In the genomic region with DNA sequence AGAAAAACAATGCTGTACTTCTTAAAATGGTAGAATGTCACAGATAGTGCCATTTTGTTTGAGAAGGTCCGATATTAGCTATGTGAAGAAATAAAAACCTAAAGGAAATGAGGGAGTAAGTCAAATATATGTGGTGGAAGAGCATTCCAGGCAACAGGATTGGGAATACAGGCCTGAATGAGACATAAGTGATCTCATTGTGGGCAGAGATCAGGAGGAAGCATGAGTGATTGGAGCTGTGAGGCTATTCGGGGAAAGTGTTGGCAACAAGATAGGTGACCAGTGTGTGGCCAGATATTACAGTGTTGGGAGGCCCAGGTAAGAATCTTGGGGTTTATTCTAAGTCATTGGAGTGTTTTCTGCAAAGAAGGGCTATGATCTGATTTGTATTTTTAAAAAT, we compare ENCODE assay signal across 26 cellular contexts. TPM values are rescaled to one million over a fixed set of nuclear protein-coding genes. Genes with fewer than 3 reads are reported as not detected.
A peak's percentile ranks its signal among the peaks of the same experiment; 100 is the strongest.
DNase-seq lines count a peak whose midpoint lies in the region; TF ChIP-seq lines count a peak whose summit lies in the region.
"Had no signal": no experiment of that assay in that cellular context is flagged by ENCODE, and none has a peak within 500 bp of the region (broad histone marks: within the 10 kb centered on the region; RNA-seq: fewer than 3 reads in every experiment).

No MANE protein-coding gene starts in this region.

- H4K20me1 ChIP-seq in GM23248 (ENCODE audit: insufficient read depth), result no peaks in the 10 kb centered on the region
- no peaks in the 10 kb centered on the region for H4K20me1 ChIP-seq in smooth muscle cell (ENCODE audit: low read depth)

- H3K9me2 ChIP-seq in GM23248 (ENCODE audit: insufficient read depth), result no peaks in the 10 kb centered on the region

- intact Hi-C loops in A673 (cut with micrococcal nuclease; ENCODE audit: unreplicated experiment), result no loop called here

- CTCF ChIA-PET in A673 (lab: Charles Lee), result no interaction called here

- in situ Hi-C loops in GM23248 (cut with MboI) (no loop called here), SK-MEL-5 (cut with HindIII; ENCODE audit: low pct_unique_long_range_greater_than_20kb, low sequenced_read_pairs) (no loop called here)

- H3F3A ChIP-seq in GM23248 (ENCODE audit: insufficient read depth) (no peaks in the 10 kb centered on the region), smooth muscle cell (ENCODE audit: low read depth) (no peaks in the 10 kb centered on the region)

- BruUV-seq in A673 (replicated peaks; lab: Mats Ljungman, UMichigan), result no TSS peak

- H3K9ac ChIP-seq in GM23248, result no peak overlapping the region
- H3K9ac ChIP-seq in smooth muscle cell (ENCODE audit: low read depth), result no peak overlapping the region

- no peaks in the 10 kb centered on the region for H3K4me1 ChIP-seq in GM23248 (ENCODE audit: insufficient read depth)
- H3K4me1 ChIP-seq in A673 (ENCODE audit: insufficient read depth, low read length, poor library complexity, severe bottlenecking), result no peaks in the 10 kb centered on the region
- H3K4me1 ChIP-seq in smooth muscle cell (ENCODE audit: low read depth), result peaks cover 5% of the 10 kb centered on the region
- H3K4me1 ChIP-seq: esophagus squamous epithelium, SJCRH30 had no signal

- H3K4me3 ChIP-seq in GM23248, result no peak overlapping the region
- no peak overlapping the region for H3K4me3 ChIP-seq in A673 (ENCODE audit: low read depth, low read length, poor library complexity, severe bottlenecking)
- no peak overlapping the region for H3K4me3 ChIP-seq in smooth muscle cell
- H3K4me3 ChIP-seq: cardiac muscle cell, coronary artery, esophagus squamous epithelium, SJCRH30 had no signal

- H3K27me3 ChIP-seq in GM23248 (replicated peaks; ENCODE audit: insufficient read depth) (no peaks in the 10 kb centered on the region), A673 (replicated peaks; ENCODE audit: insufficient read depth, low read depth, low read length, poor library complexity) (no peaks in the 10 kb centered on the region), smooth muscle cell (ENCODE audit: low read depth) (no peaks in the 10 kb centered on the region)
- H3K27me3 ChIP-seq: cardiac muscle cell, esophagus squamous epithelium, SJCRH30 had no signal

- H3K4me2 ChIP-seq in GM23248 (ENCODE audit: unreplicated experiment), result no peak overlapping the region
- no peak overlapping the region for H3K4me2 ChIP-seq in smooth muscle cell

- POLR2A ChIA-PET in A673 (lab: Charles Lee; ENCODE audit: low non-redundant PET), result no interaction called here

- H3K9me3 ChIP-seq in GM23248 (ENCODE audit: low read depth) (no peaks in the 10 kb centered on the region), A673 (ENCODE audit: low read depth, low read length, poor library complexity, severe bottlenecking) (no peaks in the 10 kb centered on the region), smooth muscle cell (replicated peaks; ENCODE audit: low read depth) (no peaks in the 10 kb centered on the region)
- H3K9me3 ChIP-seq: SJCRH30 had no signal

- no peaks in the 10 kb centered on the region for H3K36me3 ChIP-seq in GM23248 (ENCODE audit: low read depth)
- H3K36me3 ChIP-seq in A673 (ENCODE audit: insufficient read depth, low read length, poor library complexity, severe bottlenecking), result no peaks in the 10 kb centered on the region
- H3K36me3 ChIP-seq in smooth muscle cell (ENCODE audit: low read depth), result no peaks in the 10 kb centered on the region
- H3K36me3 ChIP-seq: cardiac muscle cell, esophagus squamous epithelium, SJCRH30 had no signal

- no peak for TF ChIP-seq CTCF in A673 (conservative IDR thresholded peaks at IDR 0.05; ENCODE audit: low read depth, low read length)
- no peak for TF ChIP-seq CTCF in smooth muscle cell (IDR thresholded peaks at IDR 0.05; ENCODE audit: borderline replicate concordance, insufficient read depth, poor library complexity, severe bottlenecking)

- H3K79me2 ChIP-seq in GM23248 (ENCODE audit: insufficient read depth) (no peaks in the 10 kb centered on the region), smooth muscle cell (ENCODE audit: low read depth) (no peaks in the 10 kb centered on the region)

- no peak overlapping the region for H3K27ac ChIP-seq in GM23248
- H3K27ac ChIP-seq in A673 (ENCODE audit: low read depth, low read length, poor library complexity, severe bottlenecking), result no peak overlapping the region
- no peak overlapping the region for H3K27ac ChIP-seq in smooth muscle cell (ENCODE audit: low read depth)
- H3K27ac ChIP-seq: C4-2B, cardiac muscle cell, coronary artery, esophagus squamous epithelium, SJCRH30 had no signal

- H2AFZ ChIP-seq in GM23248 (no peak overlapping the region), smooth muscle cell (ENCODE audit: low read depth) (no peak overlapping the region)

- WGBS in GM23248 (ENCODE audit: low coverage in 1 of 2, low lambda C conversion rate in 2 of 2, missing lambda C conversion rate in 2 of 2), 2 experiments, result 38 to 48% methylated on average over 2 of the region's 2 CpGs
- 44% methylated on average over 2 of the region's 2 CpGs for WGBS in smooth muscle cell (ENCODE audit: low lambda C conversion rate)

- DNase-seq in GM23248 (peak; percentile 2), SK-MEL-5 (ENCODE audit: low read depth, low spot score) (peak; percentile 35), fibroblast of peridontal ligament (ENCODE audit: extremely low read depth) (peak; percentile 19), renal cortical epithelial cell (ENCODE audit: low read depth) (peak; percentile 9), A673 (ENCODE audit: low spot score) (no peak), SIG-M5 (lab: John Stamatoyannopoulos, UW) (no peak), smooth muscle cell (lab: John Stamatoyannopoulos, UW; ENCODE audit: unreplicated experiment) (no peak)
- no peak for DNase-seq in effector CD4-positive, alpha-beta T cell
- DNase-seq: activated CD4-positive, alpha-beta memory T cell treated with anti-CD3 and anti-CD28 coated beads for 36 hours; activated CD8-positive, alpha-beta memory T cell treated with anti-CD3 and anti-CD28 coated beads, Interleukin-2, amount 50 U/mL, for 4 hours; activated naive CD4-positive, alpha-beta T cell treated with anti-CD3 and anti-CD28 coated beads for 36 hours; esophagus squamous epithelium; Karpas-422; NCI-H510A; right cardiac atrium; SJCRH30; stimulated activated CD4-positive, alpha-beta T cell treated with anti-CD3 and anti-CD28 coated beads, Interleukin-12 subunit alpha, Interleukin-12 subunit beta, amount 100 ng/mL, for 4 hours; stimulated activated CD4-positive, alpha-beta T cell treated with anti-CD3 and anti-CD28 coated beads, Interleukin-4, amount 100 ng/mL, for 1 hour; T-cell; trophoblast cell had no signal

RNA-seq across cellular contexts. Expression of a gene that starts 41.3 kb away (rescaled TPM):
- not detected in 2 replicates for total RNA-seq in GM23248 (2014; rRNA removed; shearing (Covaris generic))
- polyA plus RNA-seq in GM23248 (2016; fragmentation: Nextera tagmentation; extraction: Ambion mirVana) (not detected in 2 replicates), smooth muscle cell (0.18 and 0.50 TPM in 2 replicates)
- total RNA-seq in SK-MEL-5 (2014; rRNA removed; shearing (Covaris generic)), result 1.0 and 2.7 TPM in 2 replicates
- 1.2 and 1.3 TPM in 2 replicates for polyA plus RNA-seq in SK-MEL-5 (2015; cell fraction: cytosol; rRNA removed)
- 0.19 and 0.30 TPM in 2 replicates for polyA plus RNA-seq in SK-MEL-5 (2015; cell fraction: nucleus; rRNA removed)
- total RNA-seq in renal cortical epithelial cell (0.05 and 0.35 TPM in 2 replicates), A673 (2021) (0.26 TPM in 1 of 2 replicates, not detected in the other), smooth muscle cell (0.27 and 0.90 TPM in 2 replicates)
- total RNA-seq: activated CD4-positive, alpha-beta memory T cell treated with anti-CD3 and anti-CD28 coated beads for 36 hours; activated naive CD4-positive, alpha-beta T cell treated with anti-CD3 and anti-CD28 coated beads for 36 hours; activated T-helper 1 cell treated with anti-CD3 and anti-CD28 coated beads, Interleukin-12 subunit alpha, Interleukin-12 subunit beta, Interleukin-2, Interleukin-4 antibody, amounts not matched to agents 30 ng/mL and 10 ng/mL and 1 ng/mL, durations not matched to agents 14 hours and 24 hours and 36 hours; cardiac muscle cell; natural killer cell treated with Interleukin-12 subunit alpha and Interleukin-12 subunit beta and Interleukin-15 and Interleukin-18, amount 100 ng/mL, for 72 hours; T-cell had no signal
- polyA plus RNA-seq: keratinocyte had no signal

Comparison
In these comparisons a context has a peak if more than half of its experiments do, and no peak if none do; other contexts are left out.
1. DNase-seq: peak in GM23248 (single experiment), SK-MEL-5 (single experiment), fibroblast of peridontal ligament (single experiment) and renal cortical epithelial cell (single experiment); none in A673 (single experiment), SIG-M5 (single experiment), effector CD4-positive, alpha-beta T cell (single experiment) and smooth muscle cell (single experiment).